Comparison of ENCODE assay signal across 1 cellular context in genomic region chr4:23877758-23878229, GRCh38.
TF ChIP-seq lines count a peak whose summit lies in the region.

No MANE protein-coding gene starts in this region.

TF ChIP-seq in HepG2, 621 proteins besides CTCF, POLR2A, EP300 and RAD21 (continued from another document and continues in another):
- peak; percentile 90 for TF ChIP-seq RERE (CRISPR knock-in tag; IDR thresholded peaks at IDR 0.05; ENCODE audit: low read depth)
- TF ChIP-seq ZNF724P (CRISPR knock-in tag; IDR thresholded peaks at IDR 0.05; ENCODE audit: borderline replicate concordance) = no peak
- no peak for TF ChIP-seq ZNF451 (CRISPR knock-in tag; IDR thresholded peaks at IDR 0.05)
- TF ChIP-seq ZNF30 (CRISPR knock-in tag; IDR thresholded peaks at IDR 0.05) = no peak
- peak; percentile 82 for TF ChIP-seq HDAC2 (CRISPR knock-in tag; IDR thresholded peaks at IDR 0.05)
- peak; percentile 89 for TF ChIP-seq FOXK2 (IDR thresholded peaks at IDR 0.05)
- TF ChIP-seq FOXO1 (CRISPR knock-in tag; IDR thresholded peaks at IDR 0.05) = peak; percentile 97
- peak; percentile 96; the same call in 1 of the 2 replicates for TF ChIP-seq AHDC1 (CRISPR knock-in tag; IDR thresholded peaks at IDR 0.05; ENCODE audit: borderline replicate concordance)
- peak; percentile 31; the same call in 1 of the 2 replicates for TF ChIP-seq ZNF281 (CRISPR knock-in tag; IDR thresholded peaks at IDR 0.05; ENCODE audit: borderline replicate concordance)
- no peak for TF ChIP-seq FIP1L1 (IDR thresholded peaks at IDR 0.05; ENCODE audit: borderline replicate concordance, insufficient read depth, low read depth, low read length)
- TF ChIP-seq ZIK1 (CRISPR knock-in tag; IDR thresholded peaks at IDR 0.05; ENCODE audit: borderline replicate concordance, low read depth) = no peak
- no peak for TF ChIP-seq YEATS2 (CRISPR knock-in tag; IDR thresholded peaks at IDR 0.05; ENCODE audit: borderline replicate concordance)
- TF ChIP-seq SNAPC5 (CRISPR knock-in tag; IDR thresholded peaks at IDR 0.05; ENCODE audit: borderline replicate concordance) = no peak
- peak; percentile 46; the same call in 1 of the 2 replicates for TF ChIP-seq ZNF710 (CRISPR knock-in tag; IDR thresholded peaks at IDR 0.05; ENCODE audit: borderline replicate concordance)
- peak; percentile 81 for TF ChIP-seq RARA (CRISPR knock-in tag; IDR thresholded peaks at IDR 0.05)
- TF ChIP-seq ZNF580 (CRISPR knock-in tag; IDR thresholded peaks at IDR 0.05; ENCODE audit: borderline replicate concordance, low read depth) = no peak
- TF ChIP-seq SRY (CRISPR knock-in tag; IDR thresholded peaks at IDR 0.05) = no peak
- TF ChIP-seq ZNF652 (CRISPR knock-in tag; IDR thresholded peaks at IDR 0.05; ENCODE audit: borderline replicate concordance, low read depth) = no peak
- TF ChIP-seq ZNF878 (CRISPR knock-in tag; IDR thresholded peaks at IDR 0.05) = peak; percentile 74; the same call in 1 of the 2 replicates
- peak; percentile 73 for TF ChIP-seq NR2F6 (IDR thresholded peaks at IDR 0.05)
- peak; percentile 64; the same call in 1 of the 2 replicates for TF ChIP-seq NR2F6 (CRISPR knock-in tag; IDR thresholded peaks at IDR 0.05)
- TF ChIP-seq ZNF614 (CRISPR knock-in tag; IDR thresholded peaks at IDR 0.05; ENCODE audit: borderline replicate concordance) = peak; percentile 73; the same call in 1 of the 2 replicates
- peak; percentile 75 for TF ChIP-seq CEBPG (CRISPR knock-in tag; IDR thresholded peaks at IDR 0.05)
- no peak for TF ChIP-seq POLR2AphosphoS2 (IDR thresholded peaks at IDR 0.05; ENCODE audit: low read depth, low read length)
- no peak for TF ChIP-seq NFKB2 (CRISPR knock-in tag; IDR thresholded peaks at IDR 0.05; ENCODE audit: borderline replicate concordance)
- TF ChIP-seq TAF15 (IDR thresholded peaks at IDR 0.05; ENCODE audit: low read depth, low read length, poor library complexity, severe bottlenecking) = no peak
- no peak for TF ChIP-seq PBX3 (CRISPR knock-in tag; IDR thresholded peaks at IDR 0.05; ENCODE audit: borderline replicate concordance)
- TF ChIP-seq SPEN (CRISPR knock-in tag; IDR thresholded peaks at IDR 0.05; ENCODE audit: low read depth) = no peak
- TF ChIP-seq RFXAP (CRISPR knock-in tag; IDR thresholded peaks at IDR 0.05; ENCODE audit: borderline replicate concordance) = peak; percentile 46; the same call in 1 of the 2 replicates
- peak; percentile 70 for TF ChIP-seq ZGPAT (CRISPR knock-in tag; IDR thresholded peaks at IDR 0.05)
- peak; percentile 90 for TF ChIP-seq FOXA3 (CRISPR knock-in tag; IDR thresholded peaks at IDR 0.05)
- TF ChIP-seq MEIS1 (CRISPR knock-in tag; IDR thresholded peaks at IDR 0.05; ENCODE audit: borderline replicate concordance) = no peak
- TF ChIP-seq ZFP36L1 (CRISPR knock-in tag; IDR thresholded peaks at IDR 0.05) = no peak
- TF ChIP-seq ASH2L (IDR thresholded peaks at IDR 0.05; ENCODE audit: insufficient read length, low read depth, low read length) = peak; percentile 33
- TF ChIP-seq CBX5 (CRISPR knock-in tag; IDR thresholded peaks at IDR 0.05; ENCODE audit: borderline replicate concordance) = no peak; the same call in 1 of the 2 replicates
- TF ChIP-seq NFRKB (IDR thresholded peaks at IDR 0.05) = no peak
